9 cellular contexts compared by ENCODE assay signal in the genomic region with DNA sequence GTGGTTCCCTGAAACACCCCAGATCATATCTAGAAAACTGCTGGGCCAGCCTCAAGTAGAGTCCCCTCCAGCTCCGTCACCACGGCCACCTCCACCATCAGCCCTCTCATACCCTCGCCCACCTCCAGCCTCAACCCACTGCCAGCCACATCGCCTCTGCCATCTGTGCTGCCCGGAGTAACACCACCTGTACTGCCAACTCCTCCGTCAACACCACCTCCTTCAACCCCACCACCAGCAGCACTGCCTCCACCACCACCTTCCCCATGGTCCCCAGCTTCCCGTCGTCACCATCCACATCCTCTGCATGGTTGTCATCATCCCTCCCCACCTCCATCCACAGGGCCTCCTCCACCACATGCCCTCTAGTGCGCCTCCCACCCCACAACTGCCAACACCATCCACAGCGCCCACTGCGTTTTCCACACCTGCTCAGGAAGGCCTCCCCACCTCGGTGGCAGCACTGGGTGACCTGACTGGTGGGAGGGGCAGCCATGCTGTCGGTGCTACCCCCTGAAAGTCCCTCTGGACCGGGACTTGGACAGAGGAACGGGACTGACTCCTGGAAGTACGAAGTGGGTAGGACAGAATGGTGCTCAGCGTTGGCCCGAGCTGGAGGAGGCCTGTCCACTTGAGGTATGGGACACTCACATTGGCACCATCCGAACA. TPM values are rescaled to one million over a fixed set of nuclear protein-coding genes. Genes with fewer than 3 reads are reported as not detected.
DNase-seq lines count a peak whose midpoint lies in the region; ATAC-seq and TF ChIP-seq lines count a peak whose summit lies in the region.
"Had no signal": no experiment of that assay in that cellular context is flagged by ENCODE, and none has a peak within 500 bp of the region (broad histone marks: within the 10 kb centered on the region; RNA-seq: fewer than 3 reads in every experiment).

No MANE protein-coding gene starts in this region.

- H3K4me1 Mint-ChIP-seq in CD4-positive, alpha-beta memory T cell: peaks cover 3 to 20% (median 5%) of the 10 kb centered on the region in 4 donors
- H3K4me1 Mint-ChIP-seq in activated T-cell treated with anti-CD3 and anti-CD28 coated beads, Interleukin-2, amount 50 U/mL, for 24 hours (ENCODE audit: low read depth): peaks cover 18% of the 10 kb centered on the region

- peak overlapping the region in 2 of 7 donors; percentile 75 to 90 for H3K27ac Mint-ChIP-seq in CD4-positive, alpha-beta memory T cell
- H3K27ac Mint-ChIP-seq in activated T-cell treated with anti-CD3 and anti-CD28 coated beads, Interleukin-2, amount 50 U/mL, for 24 hours: no peak overlapping the region

- H3K36me3 ChIP-seq in CD4-positive, alpha-beta memory T cell (ENCODE audit: insufficient read depth, low read length): no peaks in the 10 kb centered on the region

- POLR2A ChIA-PET in CD4-positive, alpha-beta memory T cell (lab: Charles Lee; ENCODE audit: partially characterized antibody): no interaction called here
- POLR2A ChIA-PET in HEK293T (lab: Yijun Ruan, JAX): interaction anchor here (0.7 kb wide), 1 partner anchor 10 kb away, joined by 3 read pairs; no protein-coding TSS in a partner anchor

- peaks cover 7% of the 10 kb centered on the region for H3K27me3 ChIP-seq in CD4-positive, alpha-beta memory T cell (ENCODE audit: insufficient read depth, low read length)

- H3K27ac ChIP-seq in CD4-positive, alpha-beta memory T cell (ENCODE audit: low read depth, low read length): no peak overlapping the region
- no peak overlapping the region for H3K27ac ChIP-seq in caudate nucleus (ENCODE audit: low read depth, low read length)

- peaks cover 0 to 9% of the 10 kb centered on the region in 2 donors for H3K9me3 ChIP-seq in CD4-positive, alpha-beta memory T cell (ENCODE audit: control insufficient read depth in 1 of 2, low read length in 2 of 2)

- CTCF ChIA-PET in CD4-positive, alpha-beta memory T cell (lab: Charles Lee; ENCODE audit: partially characterized antibody): no interaction called here
- CTCF ChIA-PET in HEK293T (lab: Yijun Ruan, JAX): no interaction called here

- no peak for DNase-seq in CD4-positive, alpha-beta memory T cell
- DNase-seq in activated T-cell treated with anti-CD3 and anti-CD28 coated beads, Interleukin-2, amount 50 U/mL, for 24 hours: peak; percentile 25
- DNase-seq in left cardiac atrium (peak; percentile 20), retina (peak; percentile 1), GM03348 (ENCODE audit: low spot score) (no peak), HEK293T (ENCODE audit: extremely low spot score) (no peak), hypothalamus (lab: John Stamatoyannopoulos, UW) (no peak), caudate nucleus (lab: John Stamatoyannopoulos, UW) (no peak)
- DNase-seq: GF-D8 had no signal

- no peak overlapping the region for H3K4me3 ChIP-seq in CD4-positive, alpha-beta memory T cell (ENCODE audit: low read length in 2 of 2)

- H3K27me3 Mint-ChIP-seq in CD4-positive, alpha-beta memory T cell: peaks cover 14 to 16% of the 10 kb centered on the region in 2 donors
- H3K27me3 Mint-ChIP-seq in activated T-cell treated with anti-CD3 and anti-CD28 coated beads, Interleukin-2, amount 50 U/mL, for 24 hours: peaks cover 28% of the 10 kb centered on the region

- no peaks in the 10 kb centered on the region for H3K4me1 ChIP-seq in CD4-positive, alpha-beta memory T cell (ENCODE audit: insufficient read depth, low read length)

- H3K4me3 Mint-ChIP-seq in CD4-positive, alpha-beta memory T cell: peak overlapping the region in 5 of 8 donors; percentile 63 to 77 (median 72)
- peak overlapping the region; percentile 1 for H3K4me3 Mint-ChIP-seq in activated T-cell treated with anti-CD3 and anti-CD28 coated beads, Interleukin-2, amount 50 U/mL, for 24 hours

- H3K36me3 Mint-ChIP-seq in CD4-positive, alpha-beta memory T cell: peaks cover 0 to 7% of the 10 kb centered on the region in 2 donors
- H3K36me3 Mint-ChIP-seq in activated T-cell treated with anti-CD3 and anti-CD28 coated beads, Interleukin-2, amount 50 U/mL, for 24 hours (ENCODE audit: low read depth): peaks cover 7% of the 10 kb centered on the region

- ATAC-seq in left cardiac atrium: no peak

- intact Hi-C loops in CD4-positive, alpha-beta memory T cell (cut with micrococcal nuclease): no loop called here
- intact Hi-C loops in left cardiac atrium (cut with DNase I): loop anchor here in 1 of 2 donors (10.0 kb wide), 1 partner anchor 85 kb away; no protein-coding TSS in a partner anchor

- peaks cover 0 to 19% (median 15%) of the 10 kb centered on the region in 8 donors for H3K9me3 Mint-ChIP-seq in CD4-positive, alpha-beta memory T cell
- H3K9me3 Mint-ChIP-seq in activated T-cell treated with anti-CD3 and anti-CD28 coated beads, Interleukin-2, amount 50 U/mL, for 24 hours: peaks cover 12% of the 10 kb centered on the region

TF ChIP-seq in HEK293T, 16 proteins besides CTCF, POLR2A, EP300 and RAD21:
- TF ChIP-seq TARDBP (IDR thresholded peaks at IDR 0.05) (no peak), L3MBTL2 (conservative IDR thresholded peaks at IDR 0.05) (no peak), SP1 (IDR thresholded peaks at IDR 0.05) (no peak)
TF ChIP-seq in HEK293T: peak in this region for 0.

RNA-seq across cellular contexts. Expression of gene SNED1, which starts 1.6 kb away (rescaled TPM):
- 10 to 100 TPM; 85.2 to 90.1 TPM for total RNA-seq in CD4-positive, alpha-beta memory T cell
- polyA plus RNA-seq in CD4-positive, alpha-beta memory T cell: 1 to 10 TPM; 1.6 to 3.2 TPM
- 10 to 100 TPM; 12.2 to 31.9 TPM for total RNA-seq in left cardiac atrium

Comparison
In these comparisons a context has a peak if more than half of its experiments do, and no peak if none do; other contexts are left out.
1. DNase-seq: peak in activated T-cell treated with anti-CD3 and anti-CD28 coated beads, Interleukin-2, amount 50 U/mL, for 24 hours (single experiment), left cardiac atrium (single experiment) and retina (single experiment); none in CD4-positive, alpha-beta memory T cell (0 of 5), GM03348 (single experiment), HEK293T (single experiment), hypothalamus (0 of 51) and caudate nucleus (0 of 61).